ENCODE assay signal across 1 cellular context in genomic region chr5:138553437-138554095, GRCh38.
TF ChIP-seq lines count a peak whose summit lies in the region.

No MANE protein-coding gene starts in this region.

TF ChIP-seq in HepG2, 621 proteins besides CTCF, POLR2A, EP300 and RAD21 (continued from another document):
- no peak for TF ChIP-seq ZNF607 (CRISPR knock-in tag; IDR thresholded peaks at IDR 0.05; ENCODE audit: borderline replicate concordance)
